31 cellular contexts compared by ENCODE assay signal in genomic region chr7:115637123-115637522, GRCh38.
"Had no signal": no experiment of that assay in that cellular context is flagged by ENCODE, and none has a peak within 500 bp of the region (broad histone marks: within the 10 kb centered on the region; RNA-seq: fewer than 3 reads in every experiment).

No MANE protein-coding gene starts in this region.

- H3K4me1 Mint-ChIP-seq: naive B cell; natural killer cell; stimulated activated effector memory CD8-positive, alpha-beta T cell treated with anti-CD3 and anti-CD28 coated beads, Interleukin-12 subunit alpha, Interleukin-12 subunit beta, amount 100 ng/mL, for 72 hours had no signal

- H3K36me3 ChIP-seq: left lung, pancreas, prostate gland, suprapubic skin, thoracic aorta, tibial artery, upper lobe of right lung had no signal

- H3K27ac ChIP-seq: left lung, pancreas, prostate gland, skin epidermis, suprapubic skin, thoracic aorta, tibial artery, upper lobe of right lung had no signal

- ATAC-seq: left colon; left lung; natural killer cell; pancreas; right cardiac atrium; sciatic nerve; stimulated activated effector memory CD8-positive, alpha-beta T cell treated with anti-CD3 and anti-CD28 coated beads, Interleukin-12 subunit alpha, Interleukin-12 subunit beta, amount 100 ng/mL, for 72 hours; upper lobe of right lung had no signal

- H3K9me3 ChIP-seq: pancreas, prostate gland, suprapubic skin, upper lobe of right lung had no signal

- DNase-seq: hippocampal formation; kidney; left colon; left lung; mesendoderm; naive B cell; natural killer cell; nephron progenitor cell; nucleus accumbens; pancreas; posterior cingulate gyrus; retina; right cardiac atrium; stimulated activated CD4-positive, alpha-beta T cell treated with anti-CD3 and anti-CD28 coated beads, Interleukin-12 subunit alpha, Interleukin-12 subunit beta, amount 100 ng/mL, for 4 hours; stimulated activated CD4-positive, alpha-beta T cell treated with anti-CD3 and anti-CD28 coated beads, Interleukin-15, amount 100 ng/mL, for 24 hours; stimulated activated CD4-positive, alpha-beta T cell treated with anti-CD3 and anti-CD28 coated beads, Interleukin-4, amount 100 ng/mL, for 24 hours; stimulated activated naive CD4-positive, alpha-beta T cell; tibial artery; trophoblast cell; upper lobe of right lung had no signal

- FAIRE-seq: islet of Langerhans, kidney, pancreas, urothelium cell line had no signal

- H3K4me3 ChIP-seq: left lung, lung, pancreas, prostate gland, skin epidermis, suprapubic skin, thoracic aorta, tibial artery, upper lobe of right lung had no signal

- H3K4me1 ChIP-seq: prostate gland, suprapubic skin had no signal

- H3K4me3 Mint-ChIP-seq: mesothelial cell of epicardium; naive B cell; natural killer cell; nephron progenitor cell; stimulated activated effector memory CD8-positive, alpha-beta T cell treated with anti-CD3 and anti-CD28 coated beads, Interleukin-12 subunit alpha, Interleukin-12 subunit beta, amount 100 ng/mL, for 72 hours; stimulated activated naive CD8-positive, alpha-beta T cell treated with anti-CD3 and anti-CD28 coated beads, Interleukin-15, Interleukin-2, amounts not matched to agents 100 ng/mL and 50 ng/mL, for 24 hours had no signal

- H3K27me3 Mint-ChIP-seq: stimulated activated naive CD8-positive, alpha-beta T cell treated with anti-CD3 and anti-CD28 coated beads, Interleukin-15, Interleukin-2, amounts not matched to agents 100 ng/mL and 50 ng/mL, for 24 hours had no signal

- H3K27ac Mint-ChIP-seq: mesothelial cell of epicardium; naive B cell; natural killer cell; nephron progenitor cell; stimulated activated effector memory CD8-positive, alpha-beta T cell treated with anti-CD3 and anti-CD28 coated beads, Interleukin-12 subunit alpha, Interleukin-12 subunit beta, amount 100 ng/mL, for 72 hours; stimulated activated naive CD8-positive, alpha-beta T cell treated with anti-CD3 and anti-CD28 coated beads, Interleukin-15, Interleukin-2, amounts not matched to agents 100 ng/mL and 50 ng/mL, for 24 hours had no signal

- H3K36me3 Mint-ChIP-seq: naive B cell; natural killer cell; stimulated activated effector memory CD8-positive, alpha-beta T cell treated with anti-CD3 and anti-CD28 coated beads, Interleukin-12 subunit alpha, Interleukin-12 subunit beta, amount 100 ng/mL, for 72 hours had no signal

- H3K27me3 ChIP-seq: left lung, pancreas, suprapubic skin, tibial artery, upper lobe of right lung had no signal
